Comparison of ENCODE assay signal across 1 cellular context in the genomic region with DNA sequence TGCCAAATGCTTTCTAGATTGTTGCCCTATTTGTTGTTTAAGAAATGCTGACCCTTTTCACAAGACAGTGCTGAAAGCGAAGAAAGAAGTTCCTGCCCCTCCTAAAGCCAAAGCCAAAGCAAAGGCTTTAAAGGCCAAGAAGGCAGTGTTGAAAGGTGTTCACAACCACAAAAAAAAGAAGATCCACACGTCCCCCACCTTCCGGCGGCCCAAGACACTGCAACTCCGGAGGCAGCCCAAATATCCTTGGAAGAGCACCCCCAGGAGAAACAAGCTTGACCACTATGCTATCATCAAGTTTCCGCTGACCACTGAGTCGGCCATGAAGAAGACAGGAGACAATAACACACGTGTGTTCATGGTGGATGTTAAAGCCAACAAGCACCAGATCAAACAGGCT.
TF ChIP-seq lines count a peak whose summit lies in the region.

No MANE protein-coding gene starts in this region.

TF ChIP-seq in WTC11, 78 proteins besides CTCF, POLR2A, EP300 and RAD21 (continued from another document):
- TF ChIP-seq ZNF219 (CRISPR knock-in tag; IDR thresholded peaks at IDR 0.05; ENCODE audit: borderline replicate concordance), result no peak
- no peak for TF ChIP-seq NFYB (CRISPR knock-in tag; conservative IDR thresholded peaks at IDR 0.05; ENCODE audit: low read depth)
- TF ChIP-seq, protein P1, sequence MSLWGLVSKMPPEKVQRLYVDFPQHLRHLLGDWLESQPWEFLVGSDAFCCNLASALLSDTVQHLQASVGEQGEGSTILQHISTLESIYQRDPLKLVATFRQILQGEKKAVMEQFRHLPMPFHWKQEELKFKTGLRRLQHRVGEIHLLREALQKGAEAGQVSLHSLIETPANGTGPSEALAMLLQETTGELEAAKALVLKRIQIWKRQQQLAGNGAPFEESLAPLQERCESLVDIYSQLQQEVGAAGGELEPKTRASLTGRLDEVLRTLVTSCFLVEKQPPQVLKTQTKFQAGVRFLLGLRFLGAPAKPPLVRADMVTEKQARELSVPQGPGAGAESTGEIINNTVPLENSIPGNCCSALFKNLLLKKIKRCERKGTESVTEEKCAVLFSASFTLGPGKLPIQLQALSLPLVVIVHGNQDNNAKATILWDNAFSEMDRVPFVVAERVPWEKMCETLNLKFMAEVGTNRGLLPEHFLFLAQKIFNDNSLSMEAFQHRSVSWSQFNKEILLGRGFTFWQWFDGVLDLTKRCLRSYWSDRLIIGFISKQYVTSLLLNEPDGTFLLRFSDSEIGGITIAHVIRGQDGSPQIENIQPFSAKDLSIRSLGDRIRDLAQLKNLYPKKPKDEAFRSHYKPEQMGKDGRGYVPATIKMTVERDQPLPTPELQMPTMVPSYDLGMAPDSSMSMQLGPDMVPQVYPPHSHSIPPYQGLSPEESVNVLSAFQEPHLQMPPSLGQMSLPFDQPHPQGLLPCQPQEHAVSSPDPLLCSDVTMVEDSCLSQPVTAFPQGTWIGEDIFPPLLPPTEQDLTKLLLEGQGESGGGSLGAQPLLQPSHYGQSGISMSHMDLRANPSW (CRISPR knock-in tag; conservative IDR thresholded peaks at IDR 0.05; ENCODE audit: low read depth), result no peak
- TF ChIP-seq, protein P2, sequence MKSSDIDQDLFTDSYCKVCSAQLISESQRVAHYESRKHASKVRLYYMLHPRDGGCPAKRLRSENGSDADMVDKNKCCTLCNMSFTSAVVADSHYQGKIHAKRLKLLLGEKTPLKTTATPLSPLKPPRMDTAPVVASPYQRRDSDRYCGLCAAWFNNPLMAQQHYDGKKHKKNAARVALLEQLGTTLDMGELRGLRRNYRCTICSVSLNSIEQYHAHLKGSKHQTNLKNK (CRISPR knock-in tag; IDR thresholded peaks at IDR 0.05), result no peak
TF ChIP-seq in WTC11: peak in this region for 0.
